ENCODE assay signal across 8 cellular contexts in genomic region chr1:21651214-21652042, GRCh38. TPM values are rescaled to one million over a fixed set of nuclear protein-coding genes. Genes with fewer than 3 reads are reported as not detected.
DNase-seq lines count a peak whose midpoint lies in the region; ATAC-seq and TF ChIP-seq lines count a peak whose summit lies in the region.

No MANE protein-coding gene starts in this region.

- H3K9me3 ChIP-seq in PC-3 (ENCODE audit: low read length), result no peaks in the 10 kb centered on the region

- no peaks in the 10 kb centered on the region for H4K20me1 ChIP-seq in PC-3 (ENCODE audit: low read length)

- no peak for TF ChIP-seq CTCF in GM13976 (IDR thresholded peaks at IDR 0.05; ENCODE audit: borderline replicate concordance, control extremely low read depth, extremely low read depth, insufficient read depth, missing control alignments)
- TF ChIP-seq CTCF in PC-3 (conservative IDR thresholded peaks at IDR 0.05; ENCODE audit: low read depth, low read length), result no peak

- peaks cover 6% of the 10 kb centered on the region for H3K4me1 ChIP-seq in PC-3 (ENCODE audit: insufficient read depth, low read length)

- CTCF ChIA-PET in PC-3 (lab: Charles Lee), result interaction anchor here (0.6 kb wide), 1 partner anchor 45 kb away, joined by 3 read pairs; no protein-coding TSS in a partner anchor

- no peaks in the 10 kb centered on the region for H3K36me3 ChIP-seq in PC-3 (ENCODE audit: low read depth, low read length)

- DNase-seq in GM13976 (ENCODE audit: low spot score) (peak; percentile 79), PC-3 (peak; percentile 43), hypothalamus (lab: John Stamatoyannopoulos, UW) (peak in 44 of 51 donors; percentile 26 to 86 (median 62))

- in situ Hi-C loops in GM13976 (cut with MboI; ENCODE audit: low sequenced_read_pairs, unreplicated experiment), result no loop called here

- H3K4me2 ChIP-seq in PC-3 (ENCODE audit: low read length), result peak overlapping the region; percentile 96

- H3K27ac ChIP-seq in PC-3 (ENCODE audit: low read length) (no peak overlapping the region), angular gyrus (ENCODE audit: low read depth, low read length) (peak overlapping the region; percentile 79), skin epidermis (peak overlapping the region in 1 of 21 experiments; percentile 30)

- H3K79me2 ChIP-seq in PC-3 (ENCODE audit: low read length), result no peaks in the 10 kb centered on the region

- no TSS peak for BruUV-seq in PC-3 (replicated peaks; lab: Mats Ljungman, UMichigan)

- H3K4me3 ChIP-seq in PC-3 (ENCODE audit: low read length), result peak overlapping the region; percentile 70
- peak overlapping the region; percentile 19 to 48 (median 34) for H3K4me3 ChIP-seq in skin epidermis

- peak; percentile 65 for ATAC-seq in PC-3
- ATAC-seq in HG02885 (IDR thresholded peaks at IDR 0.05; ENCODE audit: poor library complexity, unreplicated experiment), result no peak
- no peak for ATAC-seq in GM19328 (IDR thresholded peaks at IDR 0.05; ENCODE audit: unreplicated experiment)
- no peak for ATAC-seq in HG02623 (IDR thresholded peaks at IDR 0.05; ENCODE audit: unreplicated experiment)

- H2AFZ ChIP-seq in PC-3 (ENCODE audit: low read length), result peak overlapping the region; percentile 75

- intact Hi-C loops in PC-3 (cut with micrococcal nuclease), result loop anchor here (10.0 kb wide), 1 partner anchor 57 kb away; no protein-coding TSS in a partner anchor

- POLR2A ChIA-PET in PC-3 (lab: Charles Lee; ENCODE audit: unreplicated experiment), result interaction anchor here (0.6 kb wide), 1 partner anchor 13 kb away, joined by 5 read pairs; no protein-coding TSS in a partner anchor

- H3F3A ChIP-seq in PC-3 (ENCODE audit: low read length, unreplicated experiment), result no peaks in the 10 kb centered on the region

- H3K9ac ChIP-seq in PC-3 (ENCODE audit: low read length), result no peak overlapping the region

- H3K27me3 ChIP-seq in PC-3 (ENCODE audit: low read length), result no peaks in the 10 kb centered on the region

- H3K9me2 ChIP-seq in PC-3 (replicated peaks; ENCODE audit: low read length), result no peaks in the 10 kb centered on the region

RNA-seq across cellular contexts. Expression of gene RAP1GAP, which starts 17.7 kb away (rescaled TPM):
- total RNA-seq in PC-3 (2014; rRNA removed), result 12.1 and 12.3 TPM in 2 replicates
